In the genomic region with DNA sequence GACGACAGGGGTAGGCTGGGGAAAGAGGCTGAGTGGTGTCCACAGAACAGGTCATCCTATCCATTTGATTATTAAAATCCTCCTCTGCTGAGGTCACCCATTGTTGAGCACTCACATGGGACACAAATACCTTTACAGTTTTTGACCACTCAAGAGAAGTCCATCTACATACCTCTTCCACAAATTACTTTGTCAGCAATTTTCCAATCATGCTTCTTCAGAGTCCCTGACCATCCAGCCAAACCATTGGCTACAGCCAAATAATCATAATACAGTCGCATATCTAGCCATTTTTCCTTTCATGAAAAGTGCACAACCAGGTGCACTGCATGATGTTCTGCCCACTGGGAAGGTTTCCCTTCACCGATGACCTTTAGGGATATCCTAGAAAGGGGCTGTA, we compare ENCODE assay signal across 31 cellular contexts.
"Had no signal": no experiment of that assay in that cellular context is flagged by ENCODE, and none has a peak within 500 bp of the region (broad histone marks: within the 10 kb centered on the region; RNA-seq: fewer than 3 reads in every experiment).

No MANE protein-coding gene starts in this region.

- H3K27ac ChIP-seq: adrenal gland, ascending aorta, body of pancreas, brain microvascular endothelial cell, breast epithelium, cardiac muscle cell had no signal

- H3K4me1 ChIP-seq: adrenal gland, ascending aorta, body of pancreas, breast epithelium had no signal

- H3K4me3 ChIP-seq: adrenal gland, ascending aorta, body of pancreas, breast epithelium, cardiac muscle cell had no signal

- ATAC-seq: activated naive CD4-positive, alpha-beta T cell treated with anti-CD3 and anti-CD28 coated beads, Interleukin-2, amount 50 U/mL, for 72 hours; activated naive CD8-positive, alpha-beta T cell treated with anti-CD3 and anti-CD28 coated beads, Interleukin-2, amount 50 U/mL, for 24 hours; activated T-cell treated with anti-CD3 and anti-CD28 coated beads, Interleukin-2, amount 50 U/mL, for 4 hours; activated T-cell treated with anti-CD3 and anti-CD28 coated beads, Interleukin-2, amount 50 U/mL, for 72 hours; activated T-helper 17 cell treated with anti-CD3 and anti-CD28 coated beads, Interleukin-2, amount 50 U/mL, for 72 hours; body of pancreas had no signal

- DNase-seq: activated effector memory CD4-positive, alpha-beta T cell treated with anti-CD3 and anti-CD28 coated beads, Interleukin-2, amount 50 U/mL, for 16 hours; activated effector memory CD4-positive, alpha-beta T cell treated with Interleukin-2 at 50 U/mL for 16 hours; activated gamma-delta T cell; activated gamma-delta T cell treated with Interleukin-2 at 50 U/mL for 16 hours; activated naive CD4-positive, alpha-beta T cell; activated naive CD4-positive, alpha-beta T cell treated with anti-CD3 and anti-CD28 coated beads for 36 hours; activated naive CD4-positive, alpha-beta T cell treated with anti-CD3 and anti-CD28 coated beads, Interleukin-2, amount 10 ng/mL, durations not matched to agents 7 days and 5 days; activated naive CD4-positive, alpha-beta T cell treated with anti-CD3 and anti-CD28 coated beads, Interleukin-2, amount 50 U/mL, for 16 hours; activated naive CD4-positive, alpha-beta T cell treated with Interleukin-2 at 50 U/mL for 16 hours; activated naive CD8-positive, alpha-beta T cell treated with anti-CD3 and anti-CD28 coated beads for 36 hours; activated naive CD8-positive, alpha-beta T cell treated with anti-CD3 and anti-CD28 coated beads, Interleukin-2, amount 10 ng/mL, durations not matched to agents 7 days and 5 days; activated naive CD8-positive, alpha-beta T cell treated with anti-CD3 and anti-CD28 coated beads, Interleukin-2, amount 50 U/mL, for 24 hours; activated T-cell treated with anti-CD3 and anti-CD28 coated beads, Interleukin-2, amount 50 U/mL, for 4 hours; activated T-cell treated with anti-CD3 and anti-CD28 coated beads, Interleukin-2, amount 50 U/mL, for 48 hours; activated T-cell treated with anti-CD3 and anti-CD28 coated beads, Interleukin-2, amount 50 U/mL, for 72 hours; adrenal gland; amniotic stem cell; amygdala; anterior cingulate cortex; aorta; body of pancreas; brain microvascular endothelial cell; caudate nucleus; central memory CD4-positive, alpha-beta T cell; cerebellar nuclear complex had no signal

- H3K36me3 ChIP-seq: adrenal gland, ascending aorta, brain microvascular endothelial cell, breast epithelium, cardiac muscle cell had no signal

- H3K27me3 ChIP-seq: adrenal gland, ascending aorta, body of pancreas, brain microvascular endothelial cell, breast epithelium, cardiac muscle cell had no signal

- H3K9me3 ChIP-seq: adrenal gland, ascending aorta, body of pancreas had no signal

- FAIRE-seq: colon had no signal
